Comparison of ENCODE assay signal across 28 cellular contexts in the genomic region with DNA sequence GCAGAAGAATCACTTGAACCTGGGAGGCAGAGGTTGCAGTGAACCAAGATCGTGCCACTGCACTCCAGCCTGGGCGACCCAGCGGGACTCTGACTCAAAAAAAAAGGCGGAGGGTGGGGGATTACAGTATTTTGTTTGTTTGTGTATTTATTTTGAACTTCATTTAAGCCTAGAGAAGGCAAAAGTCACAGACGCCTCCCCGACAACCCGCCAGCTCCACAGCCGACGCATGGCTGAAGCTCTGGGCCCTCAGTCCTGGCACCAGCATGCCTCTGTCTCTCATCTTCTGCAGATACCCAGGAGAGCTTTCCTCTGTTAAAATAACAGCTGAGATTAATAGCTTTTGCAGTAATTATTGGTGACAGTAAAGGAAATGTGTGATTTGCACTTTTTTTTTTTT.
"Had no signal": no experiment of that assay in that cellular context is flagged by ENCODE, and none has a peak within 500 bp of the region (broad histone marks: within the 10 kb centered on the region; RNA-seq: fewer than 3 reads in every experiment).

No MANE protein-coding gene starts in this region.

- H3K4me1 ChIP-seq: stomach, suprapubic skin, testis, thyroid gland, tibial artery, tibial nerve, transverse colon, upper lobe of left lung, upper lobe of right lung, uterus, vagina had no signal

- H3K4me3 ChIP-seq: stomach, suprapubic skin, testis, thoracic aorta, thyroid gland, tibial artery, tibial nerve, transverse colon, upper lobe of left lung, upper lobe of right lung, uterus, vagina had no signal

- H3K27ac ChIP-seq: stomach, suprapubic skin, testis, thoracic aorta, thyroid gland, tibial artery, tibial nerve, transverse colon, upper lobe of left lung, upper lobe of right lung, uterus, vagina had no signal

- H3K9me3 Mint-ChIP-seq: stimulated activated effector memory CD8-positive, alpha-beta T cell treated with anti-CD3 and anti-CD28 coated beads, Interleukin-12 subunit alpha, Interleukin-12 subunit beta, amount 100 ng/mL, for 72 hours; stimulated activated memory B cell treated with anti-CD40 and anti-IgM and Interleukin-4, amounts not matched to agents 10 μg/mL and 1 μg/mL and 100 μg/mL, for 72 hours; stimulated activated naive CD8-positive, alpha-beta T cell treated with anti-CD3 and anti-CD28 coated beads, Interleukin-15, amount 100 ng/mL, for 72 hours; stimulated activated naive CD8-positive, alpha-beta T cell treated with anti-CD3 and anti-CD28 coated beads, Interleukin-15, Interleukin-2, amounts not matched to agents 100 ng/mL and 50 ng/mL, for 24 hours; type B pancreatic cell had no signal

- H3K27me3 ChIP-seq: testis, thyroid gland, transverse colon, upper lobe of left lung, uterus, vagina had no signal

- H3K36me3 Mint-ChIP-seq: stimulated activated effector memory CD8-positive, alpha-beta T cell treated with anti-CD3 and anti-CD28 coated beads, Interleukin-12 subunit alpha, Interleukin-12 subunit beta, amount 100 ng/mL, for 72 hours; stimulated activated memory B cell treated with anti-CD40 and anti-IgM and Interleukin-4, amounts not matched to agents 10 μg/mL and 1 μg/mL and 100 μg/mL, for 72 hours; stimulated activated naive B cell treated with anti-CD40 and anti-IgM and Interleukin-4, amounts not matched to agents 10 μg/mL and 1 μg/mL and 100 μg/mL, for 72 hours; type B pancreatic cell had no signal

- ATAC-seq: stimulated activated effector memory CD8-positive, alpha-beta T cell treated with anti-CD3 and anti-CD28 coated beads, Interleukin-12 subunit alpha, Interleukin-12 subunit beta, amount 100 ng/mL, for 72 hours; stimulated activated memory B cell treated with anti-CD40 and anti-IgM and Interleukin-4, amounts not matched to agents 10 μg/mL and 1 μg/mL and 100 μg/mL, for 72 hours; stimulated activated naive B cell treated with anti-CD40 and anti-IgM and Interleukin-4, amounts not matched to agents 10 μg/mL and 1 μg/mL and 100 μg/mL, for 72 hours; stimulated activated naive CD8-positive, alpha-beta T cell treated with anti-CD3 and anti-CD28 coated beads, Interleukin-15, amount 100 ng/mL, for 72 hours; stimulated activated naive CD8-positive, alpha-beta T cell treated with anti-CD3 and anti-CD28 coated beads, Interleukin-15, Interleukin-2, amounts not matched to agents 100 U/mL and 50 U/mL, for 24 hours; upper lobe of right lung had no signal

- H3K9me3 ChIP-seq: stomach, suprapubic skin, testis, thoracic aorta, thyroid gland, tibial artery, tibial nerve, transverse colon, upper lobe of left lung, upper lobe of right lung, uterus, vagina had no signal

- DNase-seq: stimulated activated CD4-positive, alpha-beta T cell treated with anti-CD3 and anti-CD28 coated beads, Interleukin-2, amount 100 ng/mL, for 48 hours; stimulated activated CD4-positive, alpha-beta T cell treated with anti-CD3 and anti-CD28 coated beads, Interleukin-4, amount 100 ng/mL, for 1 hour; stimulated activated CD4-positive, alpha-beta T cell treated with anti-CD3 and anti-CD28 coated beads, Interleukin-4, amount 100 ng/mL, for 24 hours; stimulated activated CD4-positive, alpha-beta T cell treated with anti-CD3 and anti-CD28 coated beads, Interleukin-4, amount 100 ng/mL, for 4 hours; stimulated activated CD8-positive, alpha-beta memory T cell treated with anti-CD3 and anti-CD28 coated beads, Interleukin-4, amount 100 ng/mL, for 48 hours; stimulated activated naive B cell treated with anti-CD40 and anti-IgM and Interleukin-4, amounts not matched to agents 10 μg/mL and 1 μg/mL and 100 μg/mL, for 72 hours; stimulated activated naive CD4-positive, alpha-beta T cell; stimulated activated naive CD4-positive, alpha-beta T cell treated with Interleukin-2 at 50 U/mL for 16 hours; stimulated activated naive CD8-positive, alpha-beta T cell treated with anti-CD3 and anti-CD28 coated beads, Interleukin-15, amount 100 ng/mL, for 72 hours; stimulated activated naive CD8-positive, alpha-beta T cell treated with anti-CD3 and anti-CD28 coated beads, Interleukin-15, Interleukin-2, amounts not matched to agents 100 U/mL and 50 U/mL, for 24 hours; stomach; substantia nigra; testis; thyroid gland; tibial artery; transverse colon; trophoblast cell; upper lobe of left lung; upper lobe of right lung; uterus had no signal

- H3K36me3 ChIP-seq: stomach, suprapubic skin, thoracic aorta, thyroid gland, tibial artery, tibial nerve, transverse colon, upper lobe of left lung, upper lobe of right lung, uterus, vagina had no signal

- H3K4me3 Mint-ChIP-seq: stimulated activated effector memory CD8-positive, alpha-beta T cell treated with anti-CD3 and anti-CD28 coated beads, Interleukin-12 subunit alpha, Interleukin-12 subunit beta, amount 100 ng/mL, for 72 hours; stimulated activated memory B cell treated with anti-CD40 and anti-IgM and Interleukin-4, amounts not matched to agents 10 μg/mL and 1 μg/mL and 100 μg/mL, for 72 hours; stimulated activated naive B cell treated with anti-CD40 and anti-IgM and Interleukin-4, amounts not matched to agents 10 μg/mL and 1 μg/mL and 100 μg/mL, for 72 hours; stimulated activated naive CD8-positive, alpha-beta T cell treated with anti-CD3 and anti-CD28 coated beads, Interleukin-15, amount 100 ng/mL, for 72 hours; stimulated activated naive CD8-positive, alpha-beta T cell treated with anti-CD3 and anti-CD28 coated beads, Interleukin-15, Interleukin-2, amounts not matched to agents 100 ng/mL and 50 ng/mL, for 24 hours; type B pancreatic cell had no signal

- H3K27ac Mint-ChIP-seq: stimulated activated effector memory CD8-positive, alpha-beta T cell treated with anti-CD3 and anti-CD28 coated beads, Interleukin-12 subunit alpha, Interleukin-12 subunit beta, amount 100 ng/mL, for 72 hours; stimulated activated memory B cell treated with anti-CD40 and anti-IgM and Interleukin-4, amounts not matched to agents 10 μg/mL and 1 μg/mL and 100 μg/mL, for 72 hours; stimulated activated naive B cell treated with anti-CD40 and anti-IgM and Interleukin-4, amounts not matched to agents 10 μg/mL and 1 μg/mL and 100 μg/mL, for 72 hours; stimulated activated naive CD8-positive, alpha-beta T cell treated with anti-CD3 and anti-CD28 coated beads, Interleukin-15, amount 100 ng/mL, for 72 hours; stimulated activated naive CD8-positive, alpha-beta T cell treated with anti-CD3 and anti-CD28 coated beads, Interleukin-15, Interleukin-2, amounts not matched to agents 100 ng/mL and 50 ng/mL, for 24 hours; type B pancreatic cell had no signal

- H3K4me1 Mint-ChIP-seq: stimulated activated effector memory CD8-positive, alpha-beta T cell treated with anti-CD3 and anti-CD28 coated beads, Interleukin-12 subunit alpha, Interleukin-12 subunit beta, amount 100 ng/mL, for 72 hours; stimulated activated memory B cell treated with anti-CD40 and anti-IgM and Interleukin-4, amounts not matched to agents 10 μg/mL and 1 μg/mL and 100 μg/mL, for 72 hours; stimulated activated naive CD8-positive, alpha-beta T cell treated with anti-CD3 and anti-CD28 coated beads, Interleukin-15, amount 100 ng/mL, for 72 hours had no signal
